In genomic region chr15:79425591-79426295, GRCh38 we compare ENCODE assay signal across 9 cellular contexts.
"Had no signal": no experiment of that assay in that cellular context is flagged by ENCODE, and none has a peak within 500 bp of the region (broad histone marks: within the 10 kb centered on the region; RNA-seq: fewer than 3 reads in every experiment).

No MANE protein-coding gene starts in this region.

- H3K9ac ChIP-seq: GM23248 had no signal

- H3K27ac ChIP-seq: GM23248, HL-60 had no signal

- DNase-seq: GM23248, GOT3, H7, HFFc6 had no signal

- H3K4me1 ChIP-seq: HAP-1 had no signal

- ATAC-seq: HCT116, HepG2, K562 had no signal

- H3K27ac Mint-ChIP-seq: HFFc6 had no signal

- H3K36me3 ChIP-seq: HAP-1 had no signal

- FAIRE-seq: HepG2, K562 had no signal

- H3K9me3 ChIP-seq: HAP-1 had no signal

- H3K9me3 Mint-ChIP-seq: HFFc6 had no signal

- H3K4me3 ChIP-seq: GM23248, HAP-1, K562 had no signal

- H2AFZ ChIP-seq: GM23248 had no signal

- H3K4me3 Mint-ChIP-seq: HFFc6 had no signal
